8 cellular contexts compared by ENCODE assay signal in the genomic region with DNA sequence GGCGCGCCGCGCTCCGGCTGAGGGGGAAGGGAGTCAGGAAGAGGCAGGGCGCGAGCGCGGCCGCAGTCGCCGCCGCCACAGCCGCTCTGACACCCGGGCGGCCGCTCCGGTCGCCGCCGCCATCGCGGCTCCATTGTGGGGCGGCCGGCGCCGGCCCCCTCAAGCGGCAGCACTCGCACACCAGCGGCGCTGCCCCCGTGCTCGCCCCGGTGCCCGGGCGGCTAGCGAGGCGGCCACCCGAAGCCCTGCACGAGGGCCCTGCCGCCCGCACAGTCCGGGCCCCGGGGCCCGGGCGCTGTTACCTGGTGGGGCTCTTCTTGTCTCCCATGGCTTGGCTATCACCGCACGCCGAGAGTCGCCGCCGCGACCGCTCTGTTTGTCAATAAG. TPM values are rescaled to one million over a fixed set of nuclear protein-coding genes. Genes with fewer than 3 reads are reported as not detected.
A peak's percentile ranks its signal among the peaks of the same experiment; 100 is the strongest.
DNase-seq lines count a peak whose midpoint lies in the region; ATAC-seq, FAIRE-seq and TF ChIP-seq lines count a peak whose summit lies in the region.
"Had no signal": no experiment of that assay in that cellular context is flagged by ENCODE, and none has a peak within 500 bp of the region (broad histone marks: within the 10 kb centered on the region; RNA-seq: fewer than 3 reads in every experiment).

No MANE protein-coding gene starts in this region.

- FAIRE-seq in small intestine (lab: Jason Lieb, UNC), result no peak
- FAIRE-seq: colon had no signal

- TF ChIP-seq CTCF in VCaP (conservative IDR thresholded peaks at IDR 0.05) (no peak), heart right ventricle (IDR thresholded peaks at IDR 0.05) (no peak)

- peaks cover 0 to 52% (median 41%) of the 10 kb centered on the region in 9 donors for H3K4me1 ChIP-seq in heart right ventricle
- H3K4me1 ChIP-seq in small intestine (ENCODE audit: control insufficient read depth in 2 of 2, insufficient read depth in 1 of 2, low read depth in 1 of 2, low read length in 1 of 2), result peaks cover 4 to 8% of the 10 kb centered on the region in 2 donors

- H3K27ac ChIP-seq in VCaP (peak overlapping the region; percentile 94), heart right ventricle (peak overlapping the region; percentile 88 to 99 (median 94)), small intestine (ENCODE audit: low read depth in 1 of 2, low read length in 1 of 2) (peak overlapping the region; percentile 90 to 98)

- intact Hi-C loops in heart right ventricle (cut with DNase I) (loop anchor here in 8 of 10 donors (2.0 to 10.0 kb wide), 8 partner anchors 84 to 337 kb away; a partner anchor contains a TSS), sciatic nerve (cut with DNase I) (no loop called here)

- H3K36me3 ChIP-seq in heart right ventricle (peaks cover 0 to 28% (median 0%) of the 10 kb centered on the region in 9 donors), small intestine (ENCODE audit: control insufficient read depth in 2 of 2, insufficient read depth in 2 of 2, low read length in 2 of 2) (peaks cover 0 to 2% of the 10 kb centered on the region in 2 donors)

- peak overlapping the region; percentile 62 to 92 (median 76) for H3K4me3 ChIP-seq in heart right ventricle
- peak overlapping the region; percentile 90 to 97 for H3K4me3 ChIP-seq in small intestine (ENCODE audit: low read depth in 1 of 2, low read length in 2 of 2)

- H3K27me3 ChIP-seq in heart right ventricle (no peaks in the 10 kb centered on the region), small intestine (ENCODE audit: control insufficient read depth in 2 of 2, insufficient read depth in 2 of 2, low read length in 2 of 2) (no peaks in the 10 kb centered on the region)

- WGBS in heart right ventricle, 2 donors, result 0 to 2% methylated on average over 28 to 54 of the region's 54 CpGs
- WGBS in small intestine, 3 donors, result 0 to 1% (median 0%) methylated on average over 28 to 54 of the region's 54 CpGs

- no peaks in the 10 kb centered on the region for H3K9me3 ChIP-seq in heart right ventricle
- no peaks in the 10 kb centered on the region for H3K9me3 ChIP-seq in small intestine (ENCODE audit: control insufficient read depth, low read depth)

- DNase-seq in heart right ventricle, result no peak
- no peak for DNase-seq in small intestine
- DNase-seq in NCI-H82 treated with DMSO at 0.1 percent for 48 hours (lab: John Stamatoyannopoulos, UW; ENCODE audit: unreplicated experiment), result no peak
- DNase-seq in sciatic nerve (ENCODE audit: low spot score), result no peak

- ATAC-seq in GM18907 (IDR thresholded peaks at IDR 0.05; ENCODE audit: unreplicated experiment), result peak; percentile 31
- ATAC-seq in HG02884 (IDR thresholded peaks at IDR 0.05; ENCODE audit: unreplicated experiment), result peak; percentile 30
- ATAC-seq in heart right ventricle, result peak in 3 of 8 donors; percentile 18 to 54 (median 24)
- ATAC-seq in sciatic nerve, result no peak

RNA-seq across cellular contexts. Expression of a gene that starts 0.2 kb away (rescaled TPM):
- 100 to 1,000 TPM in 1 of 10 donors, 10 to 100 TPM in 9; 61.9 to 129 (median 90.5) TPM for total RNA-seq in heart right ventricle
- polyA plus RNA-seq in heart right ventricle, result 10 to 100 TPM; 26.9 to 41.7 TPM
- polyA plus RNA-seq in small intestine, result 10 to 100 TPM in 2 of 3 donors, 1 to 10 TPM in 1; 8.9 to 96.2 (median 34.2) TPM
- total RNA-seq in sciatic nerve, result 42.4 TPM
